ENCODE assay signal across 20 cellular contexts in the genomic region with DNA sequence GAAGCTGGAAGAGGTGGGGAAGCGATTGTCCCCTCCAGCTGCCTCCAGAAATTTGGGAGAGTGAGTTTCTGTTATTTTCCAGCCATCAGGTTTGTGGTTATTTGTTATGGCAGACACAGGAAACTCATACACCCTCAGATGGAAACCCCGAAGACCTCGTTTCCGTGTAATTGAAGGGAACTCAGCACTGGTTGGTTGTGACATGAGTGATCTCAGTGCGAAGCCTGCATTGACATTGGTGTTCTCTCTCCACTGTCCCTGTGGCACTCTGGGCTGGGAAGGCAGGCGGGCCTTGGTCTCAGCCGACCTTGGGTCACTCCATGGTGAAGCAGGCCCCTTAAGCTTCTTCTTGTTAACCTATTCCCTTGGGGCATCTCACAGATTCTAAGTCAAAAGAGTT.
DNase-seq lines count a peak whose midpoint lies in the region; ATAC-seq and TF ChIP-seq lines count a peak whose summit lies in the region.
"Had no signal": no experiment of that assay in that cellular context is flagged by ENCODE, and none has a peak within 500 bp of the region (broad histone marks: within the 10 kb centered on the region; RNA-seq: fewer than 3 reads in every experiment).

No MANE protein-coding gene starts in this region.

- H3K27me3 ChIP-seq in heart left ventricle: no peaks in the 10 kb centered on the region
- peaks cover 29% of the 10 kb centered on the region for H3K27me3 ChIP-seq in smooth muscle cell (ENCODE audit: low read depth)
- H3K27me3 ChIP-seq: MG63, ovary, testis had no signal

- no peak overlapping the region for H2AFZ ChIP-seq in smooth muscle cell (ENCODE audit: low read depth)

- H3K4me1 Mint-ChIP-seq in activated CD8-positive, alpha-beta T cell treated with anti-CD3 and anti-CD28 coated beads, Interleukin-2, amount 10 ng/mL, durations not matched to agents 7 days and 5 days (ENCODE audit: low read depth): peaks cover 16% of the 10 kb centered on the region
- H3K4me1 Mint-ChIP-seq in glutamatergic neuron (ENCODE audit: low read depth, unreplicated experiment): peaks cover 42% of the 10 kb centered on the region
- H3K4me1 Mint-ChIP-seq in stimulated activated naive CD8-positive, alpha-beta T cell treated with anti-CD3 and anti-CD28 coated beads, Interleukin-15, amount 100 ng/mL, for 72 hours: peaks cover 24% of the 10 kb centered on the region

- DNase-seq in heart left ventricle (no peak), Right ventricle myocardium inferior (ENCODE audit: missing footprints) (no peak), glutamatergic neuron (no peak), smooth muscle cell (lab: John Stamatoyannopoulos, UW; ENCODE audit: unreplicated experiment) (no peak), GM19240 (ENCODE audit: insufficient read length, low spot score) (no peak)
- peak; percentile 30 for DNase-seq in activated CD8-positive, alpha-beta T cell treated with anti-CD3 and anti-CD28 coated beads, Interleukin-2, amount 10 ng/mL, durations not matched to agents 7 days and 5 days
- DNase-seq in stimulated activated naive CD8-positive, alpha-beta T cell treated with anti-CD3 and anti-CD28 coated beads, Interleukin-15, amount 100 ng/mL, for 72 hours: peak in 1 of 2 donors; percentile 7
- no peak for DNase-seq in stimulated activated naive CD4-positive, alpha-beta T cell treated with Interleukin-2 at 50 U/mL for 16 hours (lab: John Stamatoyannopoulos, UW)
- DNase-seq: activated CD4-positive, CD25-positive, alpha-beta regulatory T cell; activated T-cell treated with anti-CD3 and anti-CD28 coated beads, Interleukin-2, amount 50 U/mL, for 24 hours; amygdala; COR-L47; MG63; mucosa of descending colon; NCI-H187; ovary; stimulated activated CD4-positive, alpha-beta T cell treated with anti-CD3 and anti-CD28 coated beads, Interleukin-2, amount 100 ng/mL, for 24 hours; testis had no signal

- H3K27ac ChIP-seq in heart left ventricle: peak overlapping the region in 11 of 12 donors; percentile 10 to 78 (median 71)
- H3K27ac ChIP-seq in smooth muscle cell (ENCODE audit: low read depth): no peak overlapping the region
- H3K27ac ChIP-seq: ovary, testis had no signal

- no peak overlapping the region for H3K27ac Mint-ChIP-seq in activated CD8-positive, alpha-beta T cell treated with anti-CD3 and anti-CD28 coated beads, Interleukin-2, amount 10 ng/mL, durations not matched to agents 7 days and 5 days
- peak overlapping the region; percentile 88 for H3K27ac Mint-ChIP-seq in glutamatergic neuron (ENCODE audit: unreplicated experiment)
- peak overlapping the region; percentile 22 to 75 for H3K27ac Mint-ChIP-seq in stimulated activated naive CD8-positive, alpha-beta T cell treated with anti-CD3 and anti-CD28 coated beads, Interleukin-15, amount 100 ng/mL, for 72 hours
- H3K27ac Mint-ChIP-seq: activated T-cell treated with anti-CD3 and anti-CD28 coated beads, Interleukin-2, amount 50 U/mL, for 24 hours had no signal

- peaks cover 5 to 40% (median 22%) of the 10 kb centered on the region in 12 donors for H3K4me1 ChIP-seq in heart left ventricle
- peaks cover 9% of the 10 kb centered on the region for H3K4me1 ChIP-seq in smooth muscle cell (ENCODE audit: low read depth)
- H3K4me1 ChIP-seq: testis had no signal

- no peak overlapping the region for H3K9ac ChIP-seq in smooth muscle cell (ENCODE audit: low read depth)

- 77 to 88% (median 82%) methylated on average over 7 of the region's 7 CpGs for WGBS in heart left ventricle, 4 donors
- WGBS in smooth muscle cell (ENCODE audit: low lambda C conversion rate): 96% methylated on average over 7 of the region's 7 CpGs

- no peaks in the 10 kb centered on the region for H3K36me3 ChIP-seq in heart left ventricle
- H3K36me3 ChIP-seq in smooth muscle cell (ENCODE audit: low read depth): no peaks in the 10 kb centered on the region
- H3K36me3 ChIP-seq: MG63, ovary had no signal

- CTCF ChIA-PET in activated CD8-positive, alpha-beta T cell treated with anti-CD3 and anti-CD28 coated beads, Interleukin-2, amount 10 ng/mL, durations not matched to agents 7 days and 5 days (lab: Charles Lee): interaction anchor here (1.2 kb wide), 1 partner anchor 47 kb away, joined by 3 read pairs; no protein-coding TSS in a partner anchor

- H3K36me3 Mint-ChIP-seq in activated CD8-positive, alpha-beta T cell treated with anti-CD3 and anti-CD28 coated beads, Interleukin-2, amount 10 ng/mL, durations not matched to agents 7 days and 5 days (ENCODE audit: low read depth): no peaks in the 10 kb centered on the region
- H3K36me3 Mint-ChIP-seq in glutamatergic neuron (ENCODE audit: unreplicated experiment): peaks cover 8% of the 10 kb centered on the region

- ATAC-seq in heart left ventricle: no peak
- ATAC-seq in Right ventricle myocardium inferior: no peak
- ATAC-seq in activated CD8-positive, alpha-beta T cell treated with anti-CD3 and anti-CD28 coated beads, Interleukin-2, amount 10 ng/mL, durations not matched to agents 7 days and 5 days: peak; percentile 60
- peak; percentile 68 for ATAC-seq in stimulated activated naive CD8-positive, alpha-beta T cell treated with anti-CD3 and anti-CD28 coated beads, Interleukin-15, amount 100 ng/mL, for 72 hours
- ATAC-seq: left lobe of liver, mucosa of descending colon, sciatic nerve had no signal

- POLR2A ChIA-PET in activated CD8-positive, alpha-beta T cell treated with anti-CD3 and anti-CD28 coated beads, Interleukin-2, amount 10 ng/mL, durations not matched to agents 7 days and 5 days (lab: Charles Lee): interaction anchor here (0.6 kb wide), 1 partner anchor 16 kb away, joined by 3 read pairs; no protein-coding TSS in a partner anchor

- peaks cover 2% of the 10 kb centered on the region for H3K27me3 Mint-ChIP-seq in activated CD8-positive, alpha-beta T cell treated with anti-CD3 and anti-CD28 coated beads, Interleukin-2, amount 10 ng/mL, durations not matched to agents 7 days and 5 days (ENCODE audit: low read depth)
- peaks cover 13% of the 10 kb centered on the region for H3K27me3 Mint-ChIP-seq in glutamatergic neuron (ENCODE audit: unreplicated experiment)
- H3K27me3 Mint-ChIP-seq in stimulated activated naive CD8-positive, alpha-beta T cell treated with anti-CD3 and anti-CD28 coated beads, Interleukin-15, amount 100 ng/mL, for 72 hours: no peaks in the 10 kb centered on the region

- TF ChIP-seq POLR2A in heart left ventricle (IDR thresholded peaks at IDR 0.05): no peak

- H3K4me3 ChIP-seq in heart left ventricle (no peak overlapping the region), smooth muscle cell (no peak overlapping the region)
- H3K4me3 ChIP-seq: MG63, mucosa of descending colon, ovary, testis had no signal

- no peaks in the 10 kb centered on the region for H3K9me3 Mint-ChIP-seq in activated CD8-positive, alpha-beta T cell treated with anti-CD3 and anti-CD28 coated beads, Interleukin-2, amount 10 ng/mL, durations not matched to agents 7 days and 5 days (ENCODE audit: insufficient read depth)
- peaks cover 21% of the 10 kb centered on the region for H3K9me3 Mint-ChIP-seq in glutamatergic neuron (ENCODE audit: unreplicated experiment)
- peaks cover 26% of the 10 kb centered on the region in 2 donors for H3K9me3 Mint-ChIP-seq in stimulated activated naive CD8-positive, alpha-beta T cell treated with anti-CD3 and anti-CD28 coated beads, Interleukin-15, amount 100 ng/mL, for 72 hours

- H3K79me2 ChIP-seq in smooth muscle cell (ENCODE audit: low read depth): no peaks in the 10 kb centered on the region

- no peak for TF ChIP-seq CTCF in heart left ventricle (IDR thresholded peaks at IDR 0.05)
- TF ChIP-seq CTCF in glutamatergic neuron (IDR thresholded peaks at IDR 0.05; ENCODE audit: partially characterized antibody, unreplicated experiment): no peak
- no peak for TF ChIP-seq CTCF in smooth muscle cell (IDR thresholded peaks at IDR 0.05; ENCODE audit: borderline replicate concordance, insufficient read depth, poor library complexity, severe bottlenecking)

- H3F3A ChIP-seq in smooth muscle cell (ENCODE audit: low read depth): no peaks in the 10 kb centered on the region

- H3K4me2 ChIP-seq in smooth muscle cell: no peak overlapping the region

- H3K9me3 ChIP-seq in heart left ventricle (peaks cover 0 to 10% (median 0%) of the 10 kb centered on the region in 12 donors), smooth muscle cell (replicated peaks; ENCODE audit: low read depth) (no peaks in the 10 kb centered on the region)
- H3K9me3 ChIP-seq: mucosa of descending colon, ovary, testis had no signal

- no peaks in the 10 kb centered on the region for H4K20me1 ChIP-seq in smooth muscle cell (ENCODE audit: low read depth)

- H3K4me3 Mint-ChIP-seq in activated CD8-positive, alpha-beta T cell treated with anti-CD3 and anti-CD28 coated beads, Interleukin-2, amount 10 ng/mL, durations not matched to agents 7 days and 5 days: no peak overlapping the region
- peak overlapping the region; percentile 23 for H3K4me3 Mint-ChIP-seq in glutamatergic neuron (ENCODE audit: unreplicated experiment)
- peak overlapping the region in 1 of 2 donors; percentile 19 for H3K4me3 Mint-ChIP-seq in stimulated activated naive CD8-positive, alpha-beta T cell treated with anti-CD3 and anti-CD28 coated beads, Interleukin-15, amount 100 ng/mL, for 72 hours
- H3K4me3 Mint-ChIP-seq: activated T-cell treated with anti-CD3 and anti-CD28 coated beads, Interleukin-2, amount 50 U/mL, for 24 hours had no signal

- intact Hi-C loops in heart left ventricle (cut with DNase I): no loop called here
- intact Hi-C loops in Right ventricle myocardium inferior (cut with DNase I): loop anchor here (5.0 kb wide), 1 partner anchor 62 kb away; no protein-coding TSS in a partner anchor

Comparison
In these comparisons a context has a peak if more than half of its experiments do, and no peak if none do; other contexts are left out.
1. ATAC-seq: peak in activated CD8-positive, alpha-beta T cell treated with anti-CD3 and anti-CD28 coated beads, Interleukin-2, amount 10 ng/mL, durations not matched to agents 7 days and 5 days (single experiment) and stimulated activated naive CD8-positive, alpha-beta T cell treated with anti-CD3 and anti-CD28 coated beads, Interleukin-15, amount 100 ng/mL, for 72 hours (single experiment); none in heart left ventricle (0 of 4) and Right ventricle myocardium inferior (single experiment).